ENCODE assay signal across 1 cellular context in the genomic region with DNA sequence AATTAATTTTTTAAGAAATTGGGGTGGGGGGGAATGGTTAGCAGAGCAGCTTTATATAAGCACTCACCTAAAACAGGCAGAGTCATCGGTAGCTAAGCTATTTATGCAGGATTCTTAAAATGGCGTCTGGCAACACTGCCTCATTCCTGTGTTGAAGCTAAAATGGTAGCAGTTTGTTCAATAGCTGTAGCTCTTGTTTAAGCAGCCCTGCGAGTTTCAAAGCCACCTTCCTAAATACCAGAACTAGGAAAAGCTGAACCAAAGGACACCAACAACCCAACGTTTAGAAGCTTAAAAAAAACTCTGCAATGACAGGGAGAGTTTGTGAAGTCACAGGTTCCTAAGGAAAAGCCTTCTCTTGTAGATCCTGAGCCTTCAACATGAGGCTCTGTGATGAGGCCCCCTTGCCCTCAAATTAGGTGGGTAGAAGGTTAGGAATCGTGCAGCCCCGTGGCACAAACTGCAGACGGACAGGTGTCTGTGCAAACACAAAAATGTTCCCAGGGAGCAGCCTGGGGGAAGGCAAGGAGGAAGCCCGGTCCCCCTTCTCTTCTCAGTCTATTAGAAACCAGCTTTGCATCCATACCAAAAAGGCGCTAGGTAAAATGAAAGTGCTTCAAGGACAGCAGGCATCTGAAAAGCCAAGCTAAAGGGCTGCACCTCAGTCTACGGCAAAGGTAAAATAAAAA.
TF ChIP-seq lines count a peak whose summit lies in the region.

No MANE protein-coding gene starts in this region.

TF ChIP-seq in HepG2, 621 proteins besides CTCF, POLR2A, EP300 and RAD21 (continued from another document):
- TF ChIP-seq, protein P1, sequence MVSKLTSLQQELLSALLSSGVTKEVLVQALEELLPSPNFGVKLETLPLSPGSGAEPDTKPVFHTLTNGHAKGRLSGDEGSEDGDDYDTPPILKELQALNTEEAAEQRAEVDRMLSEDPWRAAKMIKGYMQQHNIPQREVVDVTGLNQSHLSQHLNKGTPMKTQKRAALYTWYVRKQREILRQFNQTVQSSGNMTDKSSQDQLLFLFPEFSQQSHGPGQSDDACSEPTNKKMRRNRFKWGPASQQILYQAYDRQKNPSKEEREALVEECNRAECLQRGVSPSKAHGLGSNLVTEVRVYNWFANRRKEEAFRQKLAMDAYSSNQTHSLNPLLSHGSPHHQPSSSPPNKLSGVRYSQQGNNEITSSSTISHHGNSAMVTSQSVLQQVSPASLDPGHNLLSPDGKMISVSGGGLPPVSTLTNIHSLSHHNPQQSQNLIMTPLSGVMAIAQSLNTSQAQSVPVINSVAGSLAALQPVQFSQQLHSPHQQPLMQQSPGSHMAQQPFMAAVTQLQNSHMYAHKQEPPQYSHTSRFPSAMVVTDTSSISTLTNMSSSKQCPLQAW (CRISPR knock-in tag; IDR thresholded peaks at IDR 0.05), result 0 out of 2 replicates have a peak, but pooled peaks have one; percentile 12
- TF ChIP-seq, protein P2, sequence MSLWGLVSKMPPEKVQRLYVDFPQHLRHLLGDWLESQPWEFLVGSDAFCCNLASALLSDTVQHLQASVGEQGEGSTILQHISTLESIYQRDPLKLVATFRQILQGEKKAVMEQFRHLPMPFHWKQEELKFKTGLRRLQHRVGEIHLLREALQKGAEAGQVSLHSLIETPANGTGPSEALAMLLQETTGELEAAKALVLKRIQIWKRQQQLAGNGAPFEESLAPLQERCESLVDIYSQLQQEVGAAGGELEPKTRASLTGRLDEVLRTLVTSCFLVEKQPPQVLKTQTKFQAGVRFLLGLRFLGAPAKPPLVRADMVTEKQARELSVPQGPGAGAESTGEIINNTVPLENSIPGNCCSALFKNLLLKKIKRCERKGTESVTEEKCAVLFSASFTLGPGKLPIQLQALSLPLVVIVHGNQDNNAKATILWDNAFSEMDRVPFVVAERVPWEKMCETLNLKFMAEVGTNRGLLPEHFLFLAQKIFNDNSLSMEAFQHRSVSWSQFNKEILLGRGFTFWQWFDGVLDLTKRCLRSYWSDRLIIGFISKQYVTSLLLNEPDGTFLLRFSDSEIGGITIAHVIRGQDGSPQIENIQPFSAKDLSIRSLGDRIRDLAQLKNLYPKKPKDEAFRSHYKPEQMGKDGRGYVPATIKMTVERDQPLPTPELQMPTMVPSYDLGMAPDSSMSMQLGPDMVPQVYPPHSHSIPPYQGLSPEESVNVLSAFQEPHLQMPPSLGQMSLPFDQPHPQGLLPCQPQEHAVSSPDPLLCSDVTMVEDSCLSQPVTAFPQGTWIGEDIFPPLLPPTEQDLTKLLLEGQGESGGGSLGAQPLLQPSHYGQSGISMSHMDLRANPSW (CRISPR knock-in tag; IDR thresholded peaks at IDR 0.05; ENCODE audit: borderline replicate concordance), result 0 out of 2 replicates have a peak, but pooled peaks have one; percentile 62
- TF ChIP-seq ELF1 (CRISPR knock-in tag; IDR thresholded peaks at IDR 0.05) (0 out of 2 replicates have a peak, but pooled peaks have one; percentile 3), ZNF747 (CRISPR knock-in tag; IDR thresholded peaks at IDR 0.05; ENCODE audit: borderline replicate concordance) (no peak), ZNF430 (CRISPR knock-in tag; IDR thresholded peaks at IDR 0.05) (peak; percentile 52; the same call in 1 of the 2 replicates), PAF1 (CRISPR knock-in tag; IDR thresholded peaks at IDR 0.05) (0 out of 2 replicates have a peak, but pooled peaks have one; percentile 60), ELF3 (CRISPR knock-in tag; IDR thresholded peaks at IDR 0.05) (no peak), KAT8 (CRISPR knock-in tag; IDR thresholded peaks at IDR 0.05) (0 out of 2 replicates have a peak, but pooled peaks have one; percentile 35), ZNF746 (CRISPR knock-in tag; IDR thresholded peaks at IDR 0.05) (0 out of 2 replicates have a peak, but pooled peaks have one; percentile 42), HDAC1 (CRISPR knock-in tag; IDR thresholded peaks at IDR 0.05) (0 out of 2 replicates have a peak, but pooled peaks have one; percentile 9), ZNF33B (CRISPR knock-in tag; IDR thresholded peaks at IDR 0.05) (0 out of 2 replicates have a peak, but pooled peaks have one; percentile 66), HOXA3 (CRISPR knock-in tag; IDR thresholded peaks at IDR 0.05) (peak; percentile 40), ZNF788 (CRISPR knock-in tag; IDR thresholded peaks at IDR 0.05; ENCODE audit: borderline replicate concordance) (peak; percentile 28; the same call in 1 of the 2 replicates), TBX2 (CRISPR knock-in tag; IDR thresholded peaks at IDR 0.05; ENCODE audit: borderline replicate concordance) (peak; percentile 40; the same call in 1 of the 2 replicates), POLR2G (IDR thresholded peaks at IDR 0.05; ENCODE audit: low read depth, low read length) (peak; percentile 53; the same call in 1 of the 2 replicates), MXD4 (CRISPR knock-in tag; IDR thresholded peaks at IDR 0.05) (peak; percentile 10; the same call in 1 of the 2 replicates)
- TF ChIP-seq, protein P3, sequence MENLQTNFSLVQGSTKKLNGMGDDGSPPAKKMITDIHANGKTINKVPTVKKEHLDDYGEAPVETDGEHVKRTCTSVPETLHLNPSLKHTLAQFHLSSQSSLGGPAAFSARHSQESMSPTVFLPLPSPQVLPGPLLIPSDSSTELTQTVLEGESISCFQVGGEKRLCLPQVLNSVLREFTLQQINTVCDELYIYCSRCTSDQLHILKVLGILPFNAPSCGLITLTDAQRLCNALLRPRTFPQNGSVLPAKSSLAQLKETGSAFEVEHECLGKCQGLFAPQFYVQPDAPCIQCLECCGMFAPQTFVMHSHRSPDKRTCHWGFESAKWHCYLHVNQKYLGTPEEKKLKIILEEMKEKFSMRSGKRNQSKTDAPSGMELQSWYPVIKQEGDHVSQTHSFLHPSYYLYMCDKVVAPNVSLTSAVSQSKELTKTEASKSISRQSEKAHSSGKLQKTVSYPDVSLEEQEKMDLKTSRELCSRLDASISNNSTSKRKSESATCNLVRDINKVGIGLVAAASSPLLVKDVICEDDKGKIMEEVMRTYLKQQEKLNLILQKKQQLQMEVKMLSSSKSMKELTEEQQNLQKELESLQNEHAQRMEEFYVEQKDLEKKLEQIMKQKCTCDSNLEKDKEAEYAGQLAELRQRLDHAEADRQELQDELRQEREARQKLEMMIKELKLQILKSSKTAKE (CRISPR knock-in tag; IDR thresholded peaks at IDR 0.05; ENCODE audit: borderline replicate concordance), result no peak
- TF ChIP-seq, protein P4, sequence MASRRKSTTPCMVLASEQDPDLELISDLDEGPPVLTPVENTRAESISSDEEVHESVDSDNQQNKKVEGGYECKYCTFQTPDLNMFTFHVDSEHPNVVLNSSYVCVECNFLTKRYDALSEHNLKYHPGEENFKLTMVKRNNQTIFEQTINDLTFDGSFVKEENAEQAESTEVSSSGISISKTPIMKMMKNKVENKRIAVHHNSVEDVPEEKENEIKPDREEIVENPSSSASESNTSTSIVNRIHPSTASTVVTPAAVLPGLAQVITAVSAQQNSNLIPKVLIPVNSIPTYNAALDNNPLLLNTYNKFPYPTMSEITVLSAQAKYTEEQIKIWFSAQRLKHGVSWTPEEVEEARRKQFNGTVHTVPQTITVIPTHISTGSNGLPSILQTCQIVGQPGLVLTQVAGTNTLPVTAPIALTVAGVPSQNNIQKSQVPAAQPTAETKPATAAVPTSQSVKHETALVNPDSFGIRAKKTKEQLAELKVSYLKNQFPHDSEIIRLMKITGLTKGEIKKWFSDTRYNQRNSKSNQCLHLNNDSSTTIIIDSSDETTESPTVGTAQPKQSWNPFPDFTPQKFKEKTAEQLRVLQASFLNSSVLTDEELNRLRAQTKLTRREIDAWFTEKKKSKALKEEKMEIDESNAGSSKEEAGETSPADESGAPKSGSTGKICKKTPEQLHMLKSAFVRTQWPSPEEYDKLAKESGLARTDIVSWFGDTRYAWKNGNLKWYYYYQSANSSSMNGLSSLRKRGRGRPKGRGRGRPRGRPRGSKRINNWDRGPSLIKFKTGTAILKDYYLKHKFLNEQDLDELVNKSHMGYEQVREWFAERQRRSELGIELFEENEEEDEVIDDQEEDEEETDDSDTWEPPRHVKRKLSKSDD (CRISPR knock-in tag; IDR thresholded peaks at IDR 0.05; ENCODE audit: low read depth), result peak; percentile 39; the same call in 1 of the 2 replicates
- TF ChIP-seq, protein P5, sequence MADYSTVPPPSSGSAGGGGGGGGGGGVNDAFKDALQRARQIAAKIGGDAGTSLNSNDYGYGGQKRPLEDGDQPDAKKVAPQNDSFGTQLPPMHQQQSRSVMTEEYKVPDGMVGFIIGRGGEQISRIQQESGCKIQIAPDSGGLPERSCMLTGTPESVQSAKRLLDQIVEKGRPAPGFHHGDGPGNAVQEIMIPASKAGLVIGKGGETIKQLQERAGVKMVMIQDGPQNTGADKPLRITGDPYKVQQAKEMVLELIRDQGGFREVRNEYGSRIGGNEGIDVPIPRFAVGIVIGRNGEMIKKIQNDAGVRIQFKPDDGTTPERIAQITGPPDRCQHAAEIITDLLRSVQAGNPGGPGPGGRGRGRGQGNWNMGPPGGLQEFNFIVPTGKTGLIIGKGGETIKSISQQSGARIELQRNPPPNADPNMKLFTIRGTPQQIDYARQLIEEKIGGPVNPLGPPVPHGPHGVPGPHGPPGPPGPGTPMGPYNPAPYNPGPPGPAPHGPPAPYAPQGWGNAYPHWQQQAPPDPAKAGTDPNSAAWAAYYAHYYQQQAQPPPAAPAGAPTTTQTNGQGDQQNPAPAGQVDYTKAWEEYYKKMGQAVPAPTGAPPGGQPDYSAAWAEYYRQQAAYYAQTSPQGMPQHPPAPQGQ (CRISPR knock-in tag; IDR thresholded peaks at IDR 0.05; ENCODE audit: borderline replicate concordance), result 0 out of 2 replicates have a peak, but pooled peaks have one; percentile 47
- TF ChIP-seq, protein P6, sequence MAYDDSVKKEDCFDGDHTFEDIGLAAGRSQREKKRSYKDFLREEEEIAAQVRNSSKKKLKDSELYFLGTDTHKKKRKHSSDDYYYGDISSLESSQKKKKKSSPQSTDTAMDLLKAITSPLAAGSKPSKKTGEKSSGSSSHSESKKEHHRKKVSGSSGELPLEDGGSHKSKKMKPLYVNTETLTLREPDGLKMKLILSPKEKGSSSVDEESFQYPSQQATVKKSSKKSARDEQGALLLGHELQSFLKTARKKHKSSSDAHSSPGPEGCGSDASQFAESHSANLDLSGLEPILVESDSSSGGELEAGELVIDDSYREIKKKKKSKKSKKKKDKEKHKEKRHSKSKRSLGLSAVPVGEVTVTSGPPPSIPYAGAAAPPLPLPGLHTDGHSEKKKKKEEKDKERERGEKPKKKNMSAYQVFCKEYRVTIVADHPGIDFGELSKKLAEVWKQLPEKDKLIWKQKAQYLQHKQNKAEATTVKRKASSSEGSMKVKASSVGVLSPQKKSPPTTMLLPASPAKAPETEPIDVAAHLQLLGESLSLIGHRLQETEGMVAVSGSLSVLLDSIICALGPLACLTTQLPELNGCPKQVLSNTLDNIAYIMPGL (CRISPR knock-in tag; IDR thresholded peaks at IDR 0.05; ENCODE audit: borderline replicate concordance in 1 of 2, low read depth in 1 of 2), result peak in 1 of 2 experiments; percentile 47; a peak in 1 of 4 replicates
- TF ChIP-seq, protein P7, sequence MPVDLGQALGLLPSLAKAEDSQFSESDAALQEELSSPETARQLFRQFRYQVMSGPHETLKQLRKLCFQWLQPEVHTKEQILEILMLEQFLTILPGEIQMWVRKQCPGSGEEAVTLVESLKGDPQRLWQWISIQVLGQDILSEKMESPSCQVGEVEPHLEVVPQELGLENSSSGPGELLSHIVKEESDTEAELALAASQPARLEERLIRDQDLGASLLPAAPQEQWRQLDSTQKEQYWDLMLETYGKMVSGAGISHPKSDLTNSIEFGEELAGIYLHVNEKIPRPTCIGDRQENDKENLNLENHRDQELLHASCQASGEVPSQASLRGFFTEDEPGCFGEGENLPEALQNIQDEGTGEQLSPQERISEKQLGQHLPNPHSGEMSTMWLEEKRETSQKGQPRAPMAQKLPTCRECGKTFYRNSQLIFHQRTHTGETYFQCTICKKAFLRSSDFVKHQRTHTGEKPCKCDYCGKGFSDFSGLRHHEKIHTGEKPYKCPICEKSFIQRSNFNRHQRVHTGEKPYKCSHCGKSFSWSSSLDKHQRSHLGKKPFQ (CRISPR knock-in tag; IDR thresholded peaks at IDR 0.05; ENCODE audit: insufficient replicate concordance), result peak; percentile 46
